13 cellular contexts compared by ENCODE assay signal in genomic region chr9:31153250-31153840, GRCh38.
DNase-seq lines count a peak whose midpoint lies in the region; ATAC-seq, FAIRE-seq and TF ChIP-seq lines count a peak whose summit lies in the region.
"Had no signal": no experiment of that assay in that cellular context is flagged by ENCODE, and none has a peak within 500 bp of the region (broad histone marks: within the 10 kb centered on the region; RNA-seq: fewer than 3 reads in every experiment).

No MANE protein-coding gene starts in this region.

- DNase-seq in GM19239 (ENCODE audit: insufficient read length, low spot score): no peak
- DNase-seq in MM.1S: peak; percentile 17
- peak; percentile 26 for DNase-seq in mesenchymal stem cell
- no peak for DNase-seq in right cardiac atrium
- no peak for DNase-seq in trophoblast cell
- DNase-seq: activated CD4-positive, alpha-beta T cell treated with anti-CD3 and anti-CD28 coated beads for 1 hour; activated naive CD4-positive, alpha-beta T cell treated with anti-CD3 and anti-CD28 coated beads, Interleukin-2, amount 10 ng/mL, durations not matched to agents 7 days and 5 days; COR-L47 had no signal

- H3K23ac ChIP-seq in mesenchymal stem cell (ENCODE audit: low read length in 2 of 2) (no peak overlapping the region), trophoblast cell (ENCODE audit: low read length) (no peak overlapping the region)

- H3K9me3 ChIP-seq in MM.1S (replicated peaks; ENCODE audit: insufficient read depth, low read length): no peaks in the 10 kb centered on the region
- H3K9me3 ChIP-seq in mesenchymal stem cell (ENCODE audit: control insufficient read depth, low read length): no peaks in the 10 kb centered on the region
- no peaks in the 10 kb centered on the region for H3K9me3 ChIP-seq in right cardiac atrium (ENCODE audit: control insufficient read depth, low read length)
- H3K9me3 ChIP-seq in trophoblast cell (ENCODE audit: insufficient read depth, low read depth, low read length): no peaks in the 10 kb centered on the region

- no peaks in the 10 kb centered on the region for H3K36me3 Mint-ChIP-seq in stimulated activated memory B cell treated with anti-CD40 and anti-IgM and Interleukin-4, amounts not matched to agents 10 μg/mL and 1 μg/mL and 100 μg/mL, for 72 hours
- H3K36me3 Mint-ChIP-seq: activated naive CD4-positive, alpha-beta T cell treated with anti-CD3 and anti-CD28 coated beads, Interleukin-2, amount 10 ng/mL, durations not matched to agents 7 days and 5 days had no signal

- H3K14ac ChIP-seq in mesenchymal stem cell (ENCODE audit: low read length in 2 of 2): no peak overlapping the region
- no peak overlapping the region for H3K14ac ChIP-seq in trophoblast cell (ENCODE audit: low read length)

- intact Hi-C loops in right cardiac atrium (cut with DNase I): no loop called here

- H3K27ac Mint-ChIP-seq in stimulated activated memory B cell treated with anti-CD40 and anti-IgM and Interleukin-4, amounts not matched to agents 10 μg/mL and 1 μg/mL and 100 μg/mL, for 72 hours: no peak overlapping the region
- H3K27ac Mint-ChIP-seq: activated naive CD4-positive, alpha-beta T cell treated with anti-CD3 and anti-CD28 coated beads, Interleukin-2, amount 10 ng/mL, durations not matched to agents 7 days and 5 days; dendritic cell treated with granulocyte-macrophage colony-stimulating factor and Interleukin-4, amounts not matched to agents 40 ng/mL and 50 ng/mL, for 4 days had no signal

- H2BK5ac ChIP-seq in mesenchymal stem cell (ENCODE audit: low read depth, low read length, poor library complexity, severe bottlenecking) (no peak overlapping the region), trophoblast cell (ENCODE audit: low read depth, low read length, poor library complexity) (no peak overlapping the region)

- no peak for TF ChIP-seq CTCF in MM.1S (IDR thresholded peaks at IDR 0.05; ENCODE audit: low read length)

- H3K9me3 Mint-ChIP-seq in stimulated activated memory B cell treated with anti-CD40 and anti-IgM and Interleukin-4, amounts not matched to agents 10 μg/mL and 1 μg/mL and 100 μg/mL, for 72 hours: no peaks in the 10 kb centered on the region

- no peaks in the 10 kb centered on the region for H3K27me3 Mint-ChIP-seq in stimulated activated memory B cell treated with anti-CD40 and anti-IgM and Interleukin-4, amounts not matched to agents 10 μg/mL and 1 μg/mL and 100 μg/mL, for 72 hours
- H3K27me3 Mint-ChIP-seq: activated naive CD4-positive, alpha-beta T cell treated with anti-CD3 and anti-CD28 coated beads, Interleukin-2, amount 10 ng/mL, durations not matched to agents 7 days and 5 days; dendritic cell treated with granulocyte-macrophage colony-stimulating factor and Interleukin-4, amounts not matched to agents 40 ng/mL and 50 ng/mL, for 4 days had no signal

- H3K4me2 ChIP-seq in MM.1S (ENCODE audit: low read depth, low read length) (no peak overlapping the region), mesenchymal stem cell (ENCODE audit: low read length, poor library complexity, severe bottlenecking) (no peak overlapping the region), trophoblast cell (ENCODE audit: low read length) (no peak overlapping the region)

- H3K27me3 ChIP-seq in MM.1S (replicated peaks; ENCODE audit: insufficient read depth, low read length) (no peaks in the 10 kb centered on the region), mesenchymal stem cell (ENCODE audit: control insufficient read depth in 1 of 2, insufficient read depth in 1 of 2, low read length in 2 of 2) (no peaks in the 10 kb centered on the region), right cardiac atrium (ENCODE audit: control insufficient read depth, insufficient read depth) (no peaks in the 10 kb centered on the region), trophoblast cell (ENCODE audit: insufficient read depth, low read length) (no peaks in the 10 kb centered on the region)

- H3K79me2 ChIP-seq in MM.1S (ENCODE audit: low read length) (no peaks in the 10 kb centered on the region), trophoblast cell (ENCODE audit: control insufficient read depth, insufficient read depth, low read length, poor library complexity) (no peaks in the 10 kb centered on the region)

- H3K4me3 Mint-ChIP-seq in stimulated activated memory B cell treated with anti-CD40 and anti-IgM and Interleukin-4, amounts not matched to agents 10 μg/mL and 1 μg/mL and 100 μg/mL, for 72 hours: no peak overlapping the region
- H3K4me3 Mint-ChIP-seq: activated naive CD4-positive, alpha-beta T cell treated with anti-CD3 and anti-CD28 coated beads, Interleukin-2, amount 10 ng/mL, durations not matched to agents 7 days and 5 days; dendritic cell treated with granulocyte-macrophage colony-stimulating factor and Interleukin-4, amounts not matched to agents 40 ng/mL and 50 ng/mL, for 4 days had no signal

- no peak overlapping the region for H3K18ac ChIP-seq in mesenchymal stem cell (ENCODE audit: low read depth in 1 of 2, low read length in 2 of 2)
- no peak overlapping the region for H3K18ac ChIP-seq in trophoblast cell (ENCODE audit: low read length)

- H3K4me1 ChIP-seq in MM.1S (ENCODE audit: low read length): peaks cover 3% of the 10 kb centered on the region; the same call in 1 of the 2 replicates
- no peaks in the 10 kb centered on the region for H3K4me1 ChIP-seq in mesenchymal stem cell (ENCODE audit: control insufficient read depth, insufficient read depth, low read depth, low read length)
- H3K4me1 ChIP-seq in right cardiac atrium (ENCODE audit: control insufficient read depth, insufficient read depth, low read length): no peaks in the 10 kb centered on the region
- H3K4me1 ChIP-seq in trophoblast cell (ENCODE audit: control insufficient read depth in 1 of 2, insufficient read depth in 2 of 2, low read length in 2 of 2): no peaks in the 10 kb centered on the region

- H3K36me3 ChIP-seq in MM.1S (replicated peaks; ENCODE audit: insufficient read depth, low read length): no peaks in the 10 kb centered on the region
- H3K36me3 ChIP-seq in mesenchymal stem cell (ENCODE audit: control insufficient read depth in 1 of 2, insufficient read depth in 2 of 2, low read depth in 1 of 2, low read length in 2 of 2): no peaks in the 10 kb centered on the region
- H3K36me3 ChIP-seq in trophoblast cell (ENCODE audit: control insufficient read depth in 1 of 2, insufficient read depth in 2 of 2, low read length in 2 of 2): no peaks in the 10 kb centered on the region

- H2BK120ac ChIP-seq in mesenchymal stem cell (ENCODE audit: low read depth, low read length) (no peak overlapping the region), trophoblast cell (ENCODE audit: insufficient read depth, low read length, poor library complexity) (no peak overlapping the region)

- 19% methylated on average over 1 of the region's 2 CpGs for WGBS in mesenchymal stem cell
- WGBS in right cardiac atrium: 55% methylated on average over 2 of the region's 2 CpGs
- WGBS in trophoblast cell (ENCODE audit: extremely low coverage, insufficient coverage, insufficient read length): no CpG with 5 or more reads among the region's 2 CpGs

- H4K12ac ChIP-seq in trophoblast cell (ENCODE audit: low read depth, low read length): no peak overlapping the region

- H3K79me1 ChIP-seq in mesenchymal stem cell (replicated peaks; ENCODE audit: low read length, poor library complexity, severe bottlenecking) (no peaks in the 10 kb centered on the region), trophoblast cell (ENCODE audit: low read length) (no peaks in the 10 kb centered on the region)

- H2AFZ ChIP-seq in MM.1S (ENCODE audit: low read length) (no peak overlapping the region), mesenchymal stem cell (ENCODE audit: low read depth, low read length) (no peak overlapping the region), trophoblast cell (ENCODE audit: insufficient read depth, low read length, poor library complexity) (no peak overlapping the region)

- H2AK5ac ChIP-seq in mesenchymal stem cell (ENCODE audit: low read length, severe bottlenecking): no peak overlapping the region
- H2AK5ac ChIP-seq in trophoblast cell (ENCODE audit: low read length): no peak overlapping the region

- no peaks in the 10 kb centered on the region for H4K20me1 ChIP-seq in MM.1S (ENCODE audit: insufficient read depth, low read length)

- H3K27ac ChIP-seq in MM.1S (ENCODE audit: low read length): no peak overlapping the region
- no peak overlapping the region for H3K27ac ChIP-seq in mesenchymal stem cell (ENCODE audit: low read length, poor library complexity, severe bottlenecking)
- H3K27ac ChIP-seq in right cardiac atrium (ENCODE audit: low read length): no peak overlapping the region
- H3K27ac ChIP-seq in trophoblast cell (ENCODE audit: low read depth, low read length): no peak overlapping the region

- no peaks in the 10 kb centered on the region for H3K4me1 Mint-ChIP-seq in stimulated activated memory B cell treated with anti-CD40 and anti-IgM and Interleukin-4, amounts not matched to agents 10 μg/mL and 1 μg/mL and 100 μg/mL, for 72 hours

- H3K9ac ChIP-seq in MM.1S (ENCODE audit: low read length): no peak overlapping the region
- no peak overlapping the region for H3K9ac ChIP-seq in mesenchymal stem cell (ENCODE audit: low read length)
- H3K9ac ChIP-seq in trophoblast cell (ENCODE audit: low read length): no peak overlapping the region

- no peak overlapping the region for H2BK12ac ChIP-seq in mesenchymal stem cell (ENCODE audit: low read length in 2 of 2)
- H2BK12ac ChIP-seq in trophoblast cell (ENCODE audit: low read length): no peak overlapping the region

- H4K91ac ChIP-seq in mesenchymal stem cell (ENCODE audit: low read length) (no peak overlapping the region), trophoblast cell (ENCODE audit: low read depth, low read length) (no peak overlapping the region)

- H3K9me2 ChIP-seq in MM.1S (replicated peaks; ENCODE audit: insufficient read depth, low read length): no peaks in the 10 kb centered on the region

- H4K8ac ChIP-seq in mesenchymal stem cell (ENCODE audit: low read length) (no peak overlapping the region), trophoblast cell (ENCODE audit: low read depth, low read length) (no peak overlapping the region)

- no peaks in the 10 kb centered on the region for H3F3A ChIP-seq in MM.1S (ENCODE audit: insufficient read depth, low read length)

- H3K4me3 ChIP-seq in MM.1S (ENCODE audit: low read length): no peak overlapping the region
- H3K4me3 ChIP-seq in mesenchymal stem cell (ENCODE audit: insufficient read depth in 1 of 2, low read depth in 1 of 2, low read length in 2 of 2): no peak overlapping the region
- no peak overlapping the region for H3K4me3 ChIP-seq in right cardiac atrium (ENCODE audit: low read length)
- H3K4me3 ChIP-seq in trophoblast cell (ENCODE audit: low read depth, low read length): no peak overlapping the region
- H3K4me3 ChIP-seq: lung had no signal

- H2BK15ac ChIP-seq in mesenchymal stem cell (ENCODE audit: low read depth, poor library complexity, severe bottlenecking): no peak overlapping the region

- FAIRE-seq in GM19239 (lab: Jason Lieb, UNC): peak; percentile 72

- no peak overlapping the region for H3K4ac ChIP-seq in mesenchymal stem cell (ENCODE audit: low read depth in 1 of 2, low read length in 2 of 2)
- H3K4ac ChIP-seq in trophoblast cell (ENCODE audit: low read depth, low read length): no peak overlapping the region

- ATAC-seq in HG02870 (IDR thresholded peaks at IDR 0.05; ENCODE audit: unreplicated experiment) (peak; percentile 98), GM21381 (IDR thresholded peaks at IDR 0.05; ENCODE audit: unreplicated experiment) (no peak), right cardiac atrium (no peak)
- ATAC-seq in stimulated activated memory B cell treated with anti-CD40 and anti-IgM and Interleukin-4, amounts not matched to agents 10 μg/mL and 1 μg/mL and 100 μg/mL, for 72 hours: no peak

Comparison
In these comparisons a context has a peak if more than half of its experiments do, and no peak if none do; other contexts are left out.
1. DNase-seq: peak in MM.1S (single experiment) and mesenchymal stem cell (single experiment); none in GM19239 (single experiment), right cardiac atrium (0 of 3) and trophoblast cell (0 of 2).